16 cellular contexts compared by ENCODE assay signal in the genomic region with DNA sequence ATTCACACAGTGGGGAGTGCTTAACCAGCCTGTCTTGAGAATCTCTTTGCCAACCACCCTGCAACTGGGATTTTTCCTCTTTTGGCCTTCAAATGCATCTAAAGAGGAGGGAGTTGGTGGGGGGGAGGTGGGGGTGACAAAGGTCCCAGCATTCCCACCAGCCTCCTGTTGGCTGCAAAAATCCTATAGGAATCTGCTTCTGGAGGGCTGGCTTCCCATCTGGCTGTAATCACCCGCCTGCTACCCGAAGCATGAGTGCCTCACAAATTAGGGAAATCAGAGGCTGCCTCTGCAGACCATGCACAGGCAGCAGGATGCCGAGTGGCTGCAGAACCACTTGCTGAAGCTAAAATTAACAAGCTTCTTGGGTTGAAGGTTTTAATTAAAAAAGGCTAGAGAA.
DNase-seq lines count a peak whose midpoint lies in the region; ATAC-seq and TF ChIP-seq lines count a peak whose summit lies in the region.
"Had no signal": no experiment of that assay in that cellular context is flagged by ENCODE, and none has a peak within 500 bp of the region (broad histone marks: within the 10 kb centered on the region; RNA-seq: fewer than 3 reads in every experiment).

No MANE protein-coding gene starts in this region.

- no peaks in the 10 kb centered on the region for H3F3A ChIP-seq in SK-N-SH (replicated peaks; ENCODE audit: insufficient read depth)

- no peak overlapping the region for H3K4me3 ChIP-seq in SK-N-SH (ENCODE audit: low read depth in 2 of 2, low read length in 1 of 2)
- H3K4me3 ChIP-seq: GM23248 had no signal

- no peaks in the 10 kb centered on the region for H3K9me3 ChIP-seq in SK-N-SH

- H2AFZ ChIP-seq in SK-N-SH (ENCODE audit: low read depth): no peak overlapping the region
- H2AFZ ChIP-seq: GM23248 had no signal

- CTCF ChIA-PET in SK-N-SH (lab: Yijun Ruan, JAX): interaction anchor here (1.1 to 2.0 kb wide), 3 partner anchors 23 to 75 kb away, joined by 3 to 6 read pairs (median 3); partner anchors contain the start of gene WSCD2

- no peak for TF ChIP-seq RAD21 in SK-N-SH (IDR thresholded peaks at IDR 0.05; ENCODE audit: low read length)

- POLR2A ChIA-PET in SK-N-SH (lab: Yijun Ruan, JAX): interaction anchor here (0.6 kb wide), 1 partner anchor 503 kb away, joined by 3 read pairs; no protein-coding TSS in a partner anchor

- H3K36me3 ChIP-seq in SK-N-SH (replicated peaks in 1 of 2; ENCODE audit: control insufficient read depth in 1 of 2, insufficient read depth in 2 of 2, low read length in 1 of 2): no peaks in the 10 kb centered on the region

- no peak overlapping the region for H3K27ac Mint-ChIP-seq in glutamatergic neuron (ENCODE audit: unreplicated experiment)
- H3K27ac Mint-ChIP-seq: CD4-positive, alpha-beta memory T cell had no signal

- H3K4me1 Mint-ChIP-seq in glutamatergic neuron (ENCODE audit: low read depth, unreplicated experiment): peaks cover 13% of the 10 kb centered on the region

- TF ChIP-seq EP300 in SK-N-SH (IDR thresholded peaks at IDR 0.05; ENCODE audit: borderline replicate concordance in 1 of 2, low read depth in 1 of 2, low read length in 1 of 2): no peak

- H3K79me2 ChIP-seq in SK-N-SH (ENCODE audit: insufficient read depth): no peaks in the 10 kb centered on the region

- no peaks in the 10 kb centered on the region for H4K20me1 ChIP-seq in SK-N-SH (ENCODE audit: insufficient read depth)

- H3K27me3 Mint-ChIP-seq in glutamatergic neuron (ENCODE audit: unreplicated experiment): peaks cover 2% of the 10 kb centered on the region

- ATAC-seq in SK-N-SH treated with all-trans-retinoic acid at 6 μM for 48 hours: no peak

- DNase-seq in SK-N-SH (peak; percentile 51), NCI-H524 treated with DMSO at 0.1 percent for 48 hours (lab: John Stamatoyannopoulos, UW) (peak; percentile 17), glutamatergic neuron (peak; percentile 23), NCI-H526 (lab: John Stamatoyannopoulos, UW) (no peak), SHP77 treated with DMSO at 0.1 percent for 48 hours (lab: John Stamatoyannopoulos, UW) (no peak)
- no peak for DNase-seq in activated CD4-positive, alpha-beta T cell treated with anti-CD3 and anti-CD28 coated beads, Interleukin-2, amount 50 U/mL, for 48 hours
- DNase-seq: C1 segment of cervical spinal cord; Calu3; CD4-positive, alpha-beta memory T cell; COR-L47; DMS53; DMS79 treated with DMSO at 0.1 percent for 48 hours; GF-D8; GM23248; HCEC 1CT had no signal

- H3K36me3 Mint-ChIP-seq in glutamatergic neuron (ENCODE audit: unreplicated experiment): no peaks in the 10 kb centered on the region
- H3K36me3 Mint-ChIP-seq: CD4-positive, alpha-beta memory T cell had no signal

- whole genome bisulfite sequencing in SK-N-SH (ENCODE audit: low lambda C conversion rate): 11% methylated on average over 3 of the region's 3 CpGs

- H3K27ac ChIP-seq in SK-N-SH (ENCODE audit: low read depth in 2 of 2, low read length in 1 of 2): no peak overlapping the region
- H3K27ac ChIP-seq: GM23248 had no signal

- H3K4me1 ChIP-seq in SK-N-SH (ENCODE audit: control insufficient read depth in 1 of 2, insufficient read depth in 2 of 2, low read depth in 1 of 2, low read length in 1 of 2): peaks cover 0 to 10% of the 10 kb centered on the region in 2 experiments; a peak in 2 of 4 replicates

- TF ChIP-seq CTCF in SK-N-SH (IDR thresholded peaks at IDR 0.05) (no peak), glutamatergic neuron (IDR thresholded peaks at IDR 0.05; ENCODE audit: partially characterized antibody, unreplicated experiment) (no peak)

- H3K4me2 ChIP-seq in SK-N-SH: no peak overlapping the region

- no peaks in the 10 kb centered on the region for H3K27me3 ChIP-seq in SK-N-SH (ENCODE audit: insufficient read depth)

- peaks cover 2% of the 10 kb centered on the region for H3K9me3 Mint-ChIP-seq in glutamatergic neuron (ENCODE audit: unreplicated experiment)

- no peak overlapping the region for H3K4me3 Mint-ChIP-seq in glutamatergic neuron (ENCODE audit: unreplicated experiment)
- H3K4me3 Mint-ChIP-seq: CD4-positive, alpha-beta memory T cell had no signal

- no peak overlapping the region for H3K9ac ChIP-seq in SK-N-SH
- H3K9ac ChIP-seq: GM23248 had no signal

- no peaks in the 10 kb centered on the region for H3K9me2 ChIP-seq in SK-N-SH

TF ChIP-seq in SK-N-SH, 30 proteins besides CTCF, POLR2A, EP300 and RAD21:
- TF ChIP-seq MXI1 (IDR thresholded peaks at IDR 0.05; ENCODE audit: low read depth, low read length) (peak; percentile 42; the same call in 1 of the 2 replicates), NRF1 (IDR thresholded peaks at IDR 0.05; ENCODE audit: low read depth, low read length) (no peak), FOXM1 (IDR thresholded peaks at IDR 0.05; ENCODE audit: low read depth) (no peak), RCOR1 (IDR thresholded peaks at IDR 0.05; ENCODE audit: low read length) (peak; percentile 24; the same call in 1 of the 2 replicates)

TF ChIP-seq in SK-N-SH treated with all-trans-retinoic acid at 6 μM for 48 hours, 23 proteins besides CTCF, POLR2A, EP300 and RAD21:
- no peak for TF ChIP-seq ISL1 (CRISPR knock-in tag; IDR thresholded peaks at IDR 0.05)
- no peak for TF ChIP-seq TCF4 (CRISPR knock-in tag; IDR thresholded peaks at IDR 0.05; ENCODE audit: borderline replicate concordance)
- TF ChIP-seq CSRNP3 (CRISPR knock-in tag; IDR thresholded peaks at IDR 0.05): no peak
- TF ChIP-seq PPARA (CRISPR knock-in tag; IDR thresholded peaks at IDR 0.05; ENCODE audit: borderline replicate concordance): no peak
- TF ChIP-seq GLIS3 (CRISPR knock-in tag; IDR thresholded peaks at IDR 0.05): no peak
- TF ChIP-seq OSR1 (CRISPR knock-in tag; IDR thresholded peaks at IDR 0.05): no peak
- no peak for TF ChIP-seq ZNF565 (CRISPR knock-in tag; conservative IDR thresholded peaks at IDR 0.05; ENCODE audit: low read depth)
- no peak for TF ChIP-seq SNAI2 (CRISPR knock-in tag; IDR thresholded peaks at IDR 0.05)
- no peak for TF ChIP-seq ARNTL (CRISPR knock-in tag; IDR thresholded peaks at IDR 0.05; ENCODE audit: borderline replicate concordance, low read depth)
- no peak for TF ChIP-seq ZNF8 (CRISPR knock-in tag; IDR thresholded peaks at IDR 0.05)
- TF ChIP-seq TOX (CRISPR knock-in tag; IDR thresholded peaks at IDR 0.05; ENCODE audit: borderline replicate concordance): no peak
- no peak for TF ChIP-seq BACH2 (CRISPR knock-in tag; IDR thresholded peaks at IDR 0.05; ENCODE audit: borderline replicate concordance)
- no peak for TF ChIP-seq ZNF70 (CRISPR knock-in tag; IDR thresholded peaks at IDR 0.05)
- TF ChIP-seq ZFP3 (CRISPR knock-in tag; IDR thresholded peaks at IDR 0.05): no peak
- no peak for TF ChIP-seq ZC3H10 (CRISPR knock-in tag; IDR thresholded peaks at IDR 0.05)
- no peak for TF ChIP-seq CREB5 (CRISPR knock-in tag; IDR thresholded peaks at IDR 0.05; ENCODE audit: low read depth)
- no peak for TF ChIP-seq ESRRG (CRISPR knock-in tag; IDR thresholded peaks at IDR 0.05)

Comparison
In these comparisons a context has a peak if more than half of its experiments do, and no peak if none do; other contexts are left out.
1. DNase-seq: peak in SK-N-SH (single experiment), NCI-H524 treated with DMSO at 0.1 percent for 48 hours (single experiment) and glutamatergic neuron (single experiment); none in NCI-H526 (0 of 2), SHP77 treated with DMSO at 0.1 percent for 48 hours (single experiment) and activated CD4-positive, alpha-beta T cell treated with anti-CD3 and anti-CD28 coated beads, Interleukin-2, amount 50 U/mL, for 48 hours (0 of 2).